In the genomic region with DNA sequence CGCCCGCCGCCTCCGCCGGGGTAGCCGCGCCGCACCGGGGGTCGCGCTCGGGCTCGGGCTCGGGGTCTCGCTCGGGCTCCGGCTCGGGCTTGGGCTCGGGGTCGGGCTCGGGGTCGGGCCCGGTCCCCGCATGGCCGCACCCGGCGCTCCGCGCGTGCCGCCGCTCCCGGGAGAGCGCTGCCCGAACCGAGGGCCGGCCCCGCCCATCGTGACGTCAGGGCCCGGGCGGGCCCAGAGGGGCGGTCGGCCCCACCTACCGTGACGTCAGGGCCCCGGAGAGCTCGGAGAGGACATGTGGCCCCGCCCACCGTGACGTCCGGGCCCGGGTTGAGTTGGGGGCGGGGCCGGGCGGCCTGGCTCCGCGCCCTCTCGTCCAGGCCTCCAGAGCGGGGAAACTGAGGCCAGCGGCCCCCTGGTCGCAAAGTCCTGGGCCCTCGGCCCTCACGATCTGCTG, we compare ENCODE assay signal across 8 cellular contexts. TPM values are rescaled to one million over a fixed set of nuclear protein-coding genes. Genes with fewer than 3 reads are reported as not detected.
DNase-seq lines count a peak whose midpoint lies in the region; ATAC-seq, FAIRE-seq and TF ChIP-seq lines count a peak whose summit lies in the region.

A gene with protein sequence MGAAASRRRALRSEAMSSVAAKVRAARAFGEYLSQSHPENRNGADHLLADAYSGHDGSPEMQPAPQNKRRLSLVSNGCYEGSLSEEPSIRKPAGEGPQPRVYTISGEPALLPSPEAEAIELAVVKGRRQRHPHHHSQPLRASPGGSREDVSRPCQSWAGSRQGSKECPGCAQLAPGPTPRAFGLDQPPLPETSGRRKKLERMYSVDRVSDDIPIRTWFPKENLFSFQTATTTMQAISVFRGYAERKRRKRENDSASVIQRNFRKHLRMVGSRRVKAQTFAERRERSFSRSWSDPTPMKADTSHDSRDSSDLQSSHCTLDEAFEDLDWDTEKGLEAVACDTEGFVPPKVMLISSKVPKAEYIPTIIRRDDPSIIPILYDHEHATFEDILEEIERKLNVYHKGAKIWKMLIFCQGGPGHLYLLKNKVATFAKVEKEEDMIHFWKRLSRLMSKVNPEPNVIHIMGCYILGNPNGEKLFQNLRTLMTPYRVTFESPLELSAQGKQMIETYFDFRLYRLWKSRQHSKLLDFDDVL (minus strand): TSS at position 188 of the 454 bp plus-strand sequence. CDS start 232 bp downstream, outside the sequence.

- H3K27ac Mint-ChIP-seq in activated naive CD8-positive, alpha-beta T cell treated with anti-CD3 and anti-CD28 coated beads, Interleukin-2, amount 10 ng/mL, durations not matched to agents 7 days and 5 days: peak within 1 kb of the TSS; percentile 89

- H3K9me3 ChIP-seq in pancreas: no peaks in the 10 kb centered on the region
- no peaks in the 10 kb centered on the region for H3K9me3 ChIP-seq in thoracic aorta

- H3K36me3 Mint-ChIP-seq in activated naive CD8-positive, alpha-beta T cell treated with anti-CD3 and anti-CD28 coated beads, Interleukin-2, amount 10 ng/mL, durations not matched to agents 7 days and 5 days: peaks cover 18% of the 10 kb centered on the region

- TF ChIP-seq CTCF in pancreas (IDR thresholded peaks at IDR 0.05) (no peak), thoracic aorta (IDR thresholded peaks at IDR 0.05) (no peak)

- no peaks in the 10 kb centered on the region for H3K9me3 Mint-ChIP-seq in activated naive CD8-positive, alpha-beta T cell treated with anti-CD3 and anti-CD28 coated beads, Interleukin-2, amount 10 ng/mL, durations not matched to agents 7 days and 5 days

- peak within 1 kb of the TSS; percentile 57 for H3K4me3 Mint-ChIP-seq in activated naive CD8-positive, alpha-beta T cell treated with anti-CD3 and anti-CD28 coated beads, Interleukin-2, amount 10 ng/mL, durations not matched to agents 7 days and 5 days

- H3K4me1 Mint-ChIP-seq in activated naive CD8-positive, alpha-beta T cell treated with anti-CD3 and anti-CD28 coated beads, Interleukin-2, amount 10 ng/mL, durations not matched to agents 7 days and 5 days: peaks cover 13% of the 10 kb centered on the region

- peak within 1 kb of the TSS; percentile 11 to 61 (median 44) for H3K27ac ChIP-seq in pancreas
- H3K27ac ChIP-seq in thoracic aorta: peak within 1 kb of the TSS; percentile 97 to 99

- CTCF ChIA-PET in HEK293T (lab: Yijun Ruan, JAX): no interaction called here

- 1% methylated on average over 51 to 64 of the region's 64 CpGs for WGBS in pancreas, 2 donors

- no peaks in the 10 kb centered on the region for H3K27me3 ChIP-seq in pancreas
- H3K27me3 ChIP-seq in thoracic aorta (replicated peaks; ENCODE audit: insufficient read depth): no peaks in the 10 kb centered on the region

- H3K36me3 ChIP-seq in pancreas (no peaks in the 10 kb centered on the region), thoracic aorta (peaks cover 5% of the 10 kb centered on the region)

- peaks cover 0 to 22% (median 3%) of the 10 kb centered on the region in 3 donors for H3K4me1 ChIP-seq in pancreas
- peaks cover 28 to 46% of the 10 kb centered on the region in 2 donors for H3K4me1 ChIP-seq in thoracic aorta (ENCODE audit: control insufficient read depth in 1 of 2, low read depth in 2 of 2)

- FAIRE-seq in pancreas (lab: Jason Lieb, UNC): no peak

- POLR2A ChIA-PET in HEK293T (lab: Yijun Ruan, JAX): interaction anchor here (0.6 to 1.0 kb wide), 9 partner anchors 10 to 219 kb away, joined by 3 to 7 read pairs (median 4); a partner anchor contains a TSS
- POLR2A ChIA-PET in activated naive CD8-positive, alpha-beta T cell treated with anti-CD3 and anti-CD28 coated beads, Interleukin-2, amount 10 ng/mL, durations not matched to agents 7 days and 5 days (lab: Charles Lee): interaction anchor here (0.6 to 1.4 kb wide), 6 partner anchors 11 to 218 kb away, joined by 3 read pairs; a partner anchor contains a TSS

- H3K4me3 ChIP-seq in pancreas (peak within 1 kb of the TSS; percentile 38 to 74 (median 56)), thoracic aorta (peak within 1 kb of the TSS; percentile 97)

- peak; percentile 29 for DNase-seq in GM04503 (ENCODE audit: low read depth)
- DNase-seq in HEK293T (ENCODE audit: extremely low spot score): peak; percentile 100
- peak; percentile 74 for DNase-seq in NCI-H1048 (lab: John Stamatoyannopoulos, UW)
- DNase-seq in SW480 (ENCODE audit: low spot score): peak; percentile 85
- DNase-seq in activated naive CD8-positive, alpha-beta T cell treated with anti-CD3 and anti-CD28 coated beads, Interleukin-2, amount 10 ng/mL, durations not matched to agents 7 days and 5 days: peak; percentile 99
- peak; percentile 97 for DNase-seq in Right ventricle myocardium inferior (ENCODE audit: missing footprints)
- DNase-seq in pancreas: peak; percentile 89 to 99 (median 96)
- peak; percentile 74 for DNase-seq in thoracic aorta (ENCODE audit: low spot score)

- intact Hi-C loops in Right ventricle myocardium inferior (cut with DNase I) (no loop called here), pancreas (cut with DNase I) (no loop called here)

- ATAC-seq in activated naive CD8-positive, alpha-beta T cell treated with anti-CD3 and anti-CD28 coated beads, Interleukin-2, amount 10 ng/mL, durations not matched to agents 7 days and 5 days (ENCODE audit: low read depth): peak; percentile 50
- ATAC-seq in Right ventricle myocardium inferior (peak; percentile 92), pancreas (peak; percentile 72 to 92 (median 85)), thoracic aorta (ENCODE audit: insufficient number of reproducible peaks, low FRiP score, low read depth) (peak; percentile 64)

- H3K27me3 Mint-ChIP-seq in activated naive CD8-positive, alpha-beta T cell treated with anti-CD3 and anti-CD28 coated beads, Interleukin-2, amount 10 ng/mL, durations not matched to agents 7 days and 5 days: no peaks in the 10 kb centered on the region

TF ChIP-seq in HEK293T, 16 proteins besides CTCF, POLR2A, EP300 and RAD21:
- TF ChIP-seq ELF4 (IDR thresholded peaks at IDR 0.05) (no peak), HDGF (IDR thresholded peaks at IDR 0.05; ENCODE audit: borderline replicate concordance) (no peak), ZNF384 (IDR thresholded peaks at IDR 0.05) (no peak), FOXM1 (IDR thresholded peaks at IDR 0.05; ENCODE audit: borderline replicate concordance) (0 out of 2 replicates have a peak, but pooled peaks have one; percentile 49), LEF1 (IDR thresholded peaks at IDR 0.05; ENCODE audit: borderline replicate concordance) (no peak), SUZ12 (IDR thresholded peaks at IDR 0.05) (no peak), TARDBP (IDR thresholded peaks at IDR 0.05) (no peak), FOXA1 (IDR thresholded peaks at IDR 0.05) (no peak), FOXK2 (IDR thresholded peaks at IDR 0.05) (no peak), ARNT (IDR thresholded peaks at IDR 0.05) (peak; percentile 66), BHLHE40 (IDR thresholded peaks at IDR 0.05; ENCODE audit: borderline replicate concordance) (no peak)
- TF ChIP-seq, protein P1, sequence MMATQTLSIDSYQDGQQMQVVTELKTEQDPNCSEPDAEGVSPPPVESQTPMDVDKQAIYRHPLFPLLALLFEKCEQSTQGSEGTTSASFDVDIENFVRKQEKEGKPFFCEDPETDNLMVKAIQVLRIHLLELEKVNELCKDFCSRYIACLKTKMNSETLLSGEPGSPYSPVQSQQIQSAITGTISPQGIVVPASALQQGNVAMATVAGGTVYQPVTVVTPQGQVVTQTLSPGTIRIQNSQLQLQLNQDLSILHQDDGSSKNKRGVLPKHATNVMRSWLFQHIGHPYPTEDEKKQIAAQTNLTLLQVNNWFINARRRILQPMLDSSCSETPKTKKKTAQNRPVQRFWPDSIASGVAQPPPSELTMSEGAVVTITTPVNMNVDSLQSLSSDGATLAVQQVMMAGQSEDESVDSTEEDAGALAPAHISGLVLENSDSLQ (IDR thresholded peaks at IDR 0.05): no peak

RNA-seq across cellular contexts. Expression of the gene that starts here (rescaled TPM):
- total RNA-seq in activated naive CD8-positive, alpha-beta T cell treated with anti-CD3 and anti-CD28 coated beads, Interleukin-2, amount 10 ng/mL, durations not matched to agents 7 days and 5 days: 10 to 100 TPM; 54.3 to 58.4 TPM
- 11.5 TPM for total RNA-seq in Right ventricle myocardium inferior
- total RNA-seq in pancreas: 10 to 100 TPM; 22.0 to 34.4 (median 26.3) TPM
- polyA plus RNA-seq in pancreas: 10 to 100 TPM; 68.6 to 81.0 TPM
- 100 to 1,000 TPM; 168 to 251 TPM for total RNA-seq in thoracic aorta

Comparison
In these comparisons a context has a peak if more than half of its experiments do, and no peak if none do; other contexts are left out.
1. Peak in every context shown above with its lines: DNase-seq, ATAC-seq, H3K4me3 ChIP-seq and H3K27ac ChIP-seq.
2. DNase-seq: peak in every context shown above with its lines; median percentile 100 in HEK293T; 99 in activated naive CD8-positive, alpha-beta T cell treated with anti-CD3 and anti-CD28 coated beads, Interleukin-2, amount 10 ng/mL, durations not matched to agents 7 days and 5 days; 97 in Right ventricle myocardium inferior; 96 in pancreas; 85 in SW480; 74 in NCI-H1048; 74 in thoracic aorta; 29 in GM04503.